In the genomic region with DNA sequence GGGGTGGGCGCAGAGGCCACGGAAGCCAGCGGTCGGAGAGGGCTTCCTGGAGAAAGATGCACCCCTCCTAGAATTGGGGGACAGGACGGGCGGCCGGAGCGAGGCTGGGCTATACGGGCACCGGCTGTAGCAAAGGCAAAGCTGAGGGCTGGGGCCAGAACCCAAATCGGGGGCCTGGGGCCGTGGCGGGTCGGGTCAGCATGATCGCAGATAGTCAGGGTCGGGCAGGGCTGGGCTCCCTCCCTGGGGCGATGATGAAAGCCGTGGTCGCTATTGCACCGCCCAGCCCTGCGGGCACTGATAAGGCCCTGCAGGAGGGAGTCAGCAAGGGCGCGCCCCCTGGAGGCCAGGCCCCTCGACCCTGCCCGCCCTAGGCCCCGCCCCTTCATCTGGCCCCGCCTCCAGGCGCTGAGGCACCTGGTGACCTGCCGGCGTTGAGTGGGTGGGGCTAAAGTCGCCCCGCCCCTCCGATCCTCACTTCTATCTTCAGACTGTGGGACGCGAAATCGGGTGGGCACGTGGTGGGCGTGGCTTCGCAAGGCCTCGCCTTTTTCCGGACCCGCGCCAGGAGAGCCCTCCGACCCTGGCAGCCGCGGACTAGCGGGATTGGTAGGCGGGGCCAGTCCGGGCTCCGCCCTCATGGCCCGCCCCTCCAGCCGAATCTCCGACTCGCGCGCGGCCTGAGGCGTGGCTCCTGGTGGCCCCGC, we compare ENCODE assay signal across 8 cellular contexts. TPM values are rescaled to one million over a fixed set of nuclear protein-coding genes. Genes with fewer than 3 reads are reported as not detected.
DNase-seq lines count a peak whose midpoint lies in the region; ATAC-seq and TF ChIP-seq lines count a peak whose summit lies in the region.

No MANE protein-coding gene starts in this region.

- no peaks in the 10 kb centered on the region for H3K9me3 Mint-ChIP-seq in CD8-positive, alpha-beta T cell

- H3K4me1 ChIP-seq in CD8-positive, alpha-beta T cell (ENCODE audit: insufficient read depth, low read length) = peaks cover 54% of the 10 kb centered on the region

- CTCF ChIA-PET in CD8-positive, alpha-beta T cell (lab: Charles Lee) = interaction anchor here (0.8 to 22.4 kb wide), 8 partner anchors 8 to 114 kb away, joined by 3 to 1191 read pairs (median 10); no protein-coding TSS in a partner anchor

- H3K4me3 ChIP-seq in CD8-positive, alpha-beta T cell (ENCODE audit: low read depth, low read length) = peak overlapping the region; percentile 98
- no peak overlapping the region for H3K4me3 ChIP-seq in lower leg skin (ENCODE audit: low read depth, poor library complexity, severe bottlenecking)

- H3K36me3 Mint-ChIP-seq in CD8-positive, alpha-beta T cell = peaks cover 1% of the 10 kb centered on the region

- H3K36me3 ChIP-seq in CD8-positive, alpha-beta T cell (ENCODE audit: insufficient read depth, low read length) = no peaks in the 10 kb centered on the region

- WGBS in lower leg skin, 2 donors = 3 to 11% methylated on average over 23 to 49 of the region's 59 CpGs

- peak overlapping the region; percentile 85 for H3K4me3 Mint-ChIP-seq in CD8-positive, alpha-beta T cell

- POLR2A ChIA-PET in CD8-positive, alpha-beta T cell (lab: Charles Lee) = interaction anchor here (0.7 to 8.9 kb wide), 8 partner anchors 25 to 632 kb away, joined by 3 to 34 read pairs (median 8); no protein-coding TSS in a partner anchor

- peak overlapping the region; percentile 89 for H3K27ac Mint-ChIP-seq in CD8-positive, alpha-beta T cell

- no peaks in the 10 kb centered on the region for H3K27me3 Mint-ChIP-seq in CD8-positive, alpha-beta T cell (ENCODE audit: low read depth)

- H3K27me3 ChIP-seq in CD8-positive, alpha-beta T cell (ENCODE audit: insufficient read depth, low read length) = no peaks in the 10 kb centered on the region

- peak; percentile 83 for ATAC-seq in CD8-positive, alpha-beta T cell
- ATAC-seq in GM19452 (IDR thresholded peaks at IDR 0.05; ENCODE audit: unreplicated experiment) (peak; percentile 56), HG03571 (IDR thresholded peaks at IDR 0.05; ENCODE audit: unreplicated experiment) (peak; percentile 49)

- H3K9me3 ChIP-seq in CD8-positive, alpha-beta T cell (ENCODE audit: low read length) = no peaks in the 10 kb centered on the region

- TF ChIP-seq CTCF in CD8-positive, alpha-beta T cell (IDR thresholded peaks at IDR 0.05) = peak; percentile 52
- no peak for TF ChIP-seq CTCF in lower leg skin (IDR thresholded peaks at IDR 0.05)

- no peak for TF ChIP-seq POLR2A in lower leg skin (IDR thresholded peaks at IDR 0.05)

- peak; percentile 97 to 100 (median 98) for DNase-seq in CD8-positive, alpha-beta T cell
- DNase-seq in NCI-H774 (lab: John Stamatoyannopoulos, UW) (peak; percentile 95), dermis microvascular lymphatic vessel endothelial cell (ENCODE audit: low read depth in 2 of 2) (peak; percentile 92 to 96), lower leg skin (ENCODE audit: low spot score in 2 of 2) (peak; percentile 93 to 99)
- peak; percentile 99 for DNase-seq in activated CD4-positive, alpha-beta T cell treated with anti-CD3 and anti-CD28 coated beads, Interleukin-2, amount 50 U/mL, for 48 hours
- peak; percentile 99 to 100 for DNase-seq in stimulated activated CD4-positive, alpha-beta T cell treated with anti-CD3 and anti-CD28 coated beads, Interleukin-4, amount 100 ng/mL, for 48 hours (ENCODE audit: low read depth in 2 of 2)

- intact Hi-C loops in CD8-positive, alpha-beta T cell (cut with DNase I, micrococcal nuclease) = loop anchor here (1.0 to 10.0 kb wide), 8 partner anchors 30 to 1281 kb away; partner anchors contain the start of genes ATXN2 (in 2 of the 2), ERP29 (in 1 of the 2), IFT81 (in 1 of the 2) and PHETA1 (in 1 of the 2)
- intact Hi-C loops in lower leg skin (cut with DNase I; ENCODE audit: low total_unique reads) = loop anchor here (5.0 kb wide), 1 partner anchor 1932 kb away; the partner anchor contains the start of gene SLC8B1

- H3K27ac ChIP-seq in CD8-positive, alpha-beta T cell (ENCODE audit: low read depth, low read length) = peak overlapping the region; percentile 85

- H3K4me1 Mint-ChIP-seq in CD8-positive, alpha-beta T cell (ENCODE audit: low read depth) = peaks cover 55% of the 10 kb centered on the region

RNA-seq across cellular contexts. Expression of gene SH2B3, which starts 0.4 kb away (rescaled TPM):
- 10 to 100 TPM; 48.7 to 48.8 TPM for total RNA-seq in CD8-positive, alpha-beta T cell
- total RNA-seq in dermis microvascular lymphatic vessel endothelial cell = 42.0 and 52.2 TPM in 2 replicates
- total RNA-seq in lower leg skin = 10 to 100 TPM in 1 of 4 donors, 1 to 10 TPM in 3; 6.5 to 16.1 (median 8.2) TPM

RNA-seq across cellular contexts. Expression of gene PHETA1, which starts 36.4 kb away (rescaled TPM):
- total RNA-seq in CD8-positive, alpha-beta T cell = under 1 TPM; 0.79 to 0.83 TPM
- total RNA-seq in dermis microvascular lymphatic vessel endothelial cell = 5.6 and 12.5 TPM in 2 replicates
- total RNA-seq in lower leg skin = 10 to 100 TPM; 18.6 to 37.3 (median 25.1) TPM
